ENCODE assay signal across 8 cellular contexts in the genomic region with DNA sequence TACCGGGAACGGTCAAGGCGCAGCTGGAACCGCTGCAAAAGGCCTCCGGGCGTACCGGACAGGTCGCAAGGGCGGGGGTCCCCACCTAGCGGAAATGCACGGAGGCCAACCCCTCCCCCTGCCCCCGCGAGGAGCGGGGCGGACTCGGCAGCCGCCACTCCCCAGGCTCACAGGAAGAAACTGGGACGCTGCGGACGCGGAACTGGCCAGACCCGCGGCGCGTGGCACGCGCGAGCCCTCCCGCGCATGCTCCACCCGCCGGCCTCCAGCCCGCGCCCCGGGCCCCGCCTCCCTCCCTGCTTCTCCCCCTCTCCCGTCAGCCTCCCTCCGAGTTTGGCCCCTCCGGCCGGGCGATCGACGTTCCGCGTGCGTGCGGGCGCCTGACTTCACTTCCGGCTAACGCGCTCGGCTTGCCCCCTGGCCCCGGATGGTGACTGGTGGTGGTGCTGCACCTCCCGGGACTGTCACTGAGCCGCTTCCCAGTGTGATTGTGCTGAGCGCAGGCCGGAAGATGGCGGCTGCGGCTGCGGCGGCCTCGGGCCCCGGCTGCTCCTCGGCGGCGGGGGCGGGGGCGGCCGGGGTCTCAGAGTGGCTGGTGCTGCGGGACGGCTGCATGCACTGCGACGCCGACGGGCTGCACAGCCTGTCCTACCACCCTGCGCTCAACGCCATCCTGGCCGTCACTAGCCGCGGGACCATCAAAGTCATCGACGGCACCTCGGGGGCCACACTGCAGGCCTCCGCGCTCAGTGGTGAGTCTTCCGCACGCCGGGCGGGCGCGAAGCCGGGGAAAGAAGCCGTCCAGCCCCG. TPM values are rescaled to one million over a fixed set of nuclear protein-coding genes. Genes with fewer than 3 reads are reported as not detected.
DNase-seq lines count a peak whose midpoint lies in the region; ATAC-seq and TF ChIP-seq lines count a peak whose summit lies in the region.

A gene with protein sequence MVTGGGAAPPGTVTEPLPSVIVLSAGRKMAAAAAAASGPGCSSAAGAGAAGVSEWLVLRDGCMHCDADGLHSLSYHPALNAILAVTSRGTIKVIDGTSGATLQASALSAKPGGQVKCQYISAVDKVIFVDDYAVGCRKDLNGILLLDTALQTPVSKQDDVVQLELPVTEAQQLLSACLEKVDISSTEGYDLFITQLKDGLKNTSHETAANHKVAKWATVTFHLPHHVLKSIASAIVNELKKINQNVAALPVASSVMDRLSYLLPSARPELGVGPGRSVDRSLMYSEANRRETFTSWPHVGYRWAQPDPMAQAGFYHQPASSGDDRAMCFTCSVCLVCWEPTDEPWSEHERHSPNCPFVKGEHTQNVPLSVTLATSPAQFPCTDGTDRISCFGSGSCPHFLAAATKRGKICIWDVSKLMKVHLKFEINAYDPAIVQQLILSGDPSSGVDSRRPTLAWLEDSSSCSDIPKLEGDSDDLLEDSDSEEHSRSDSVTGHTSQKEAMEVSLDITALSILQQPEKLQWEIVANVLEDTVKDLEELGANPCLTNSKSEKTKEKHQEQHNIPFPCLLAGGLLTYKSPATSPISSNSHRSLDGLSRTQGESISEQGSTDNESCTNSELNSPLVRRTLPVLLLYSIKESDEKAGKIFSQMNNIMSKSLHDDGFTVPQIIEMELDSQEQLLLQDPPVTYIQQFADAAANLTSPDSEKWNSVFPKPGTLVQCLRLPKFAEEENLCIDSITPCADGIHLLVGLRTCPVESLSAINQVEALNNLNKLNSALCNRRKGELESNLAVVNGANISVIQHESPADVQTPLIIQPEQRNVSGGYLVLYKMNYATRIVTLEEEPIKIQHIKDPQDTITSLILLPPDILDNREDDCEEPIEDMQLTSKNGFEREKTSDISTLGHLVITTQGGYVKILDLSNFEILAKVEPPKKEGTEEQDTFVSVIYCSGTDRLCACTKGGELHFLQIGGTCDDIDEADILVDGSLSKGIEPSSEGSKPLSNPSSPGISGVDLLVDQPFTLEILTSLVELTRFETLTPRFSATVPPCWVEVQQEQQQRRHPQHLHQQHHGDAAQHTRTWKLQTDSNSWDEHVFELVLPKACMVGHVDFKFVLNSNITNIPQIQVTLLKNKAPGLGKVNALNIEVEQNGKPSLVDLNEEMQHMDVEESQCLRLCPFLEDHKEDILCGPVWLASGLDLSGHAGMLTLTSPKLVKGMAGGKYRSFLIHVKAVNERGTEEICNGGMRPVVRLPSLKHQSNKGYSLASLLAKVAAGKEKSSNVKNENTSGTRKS (N-terminal part only) (plus strand): TSS at position 289 of the 810 bp plus-strand sequence. CDS start 139 bp downstream, at position 428.

- H3K4me1 Mint-ChIP-seq in H9 (peaks cover 22 to 29% of the 10 kb centered on the region in 2 experiments), natural killer cell (peaks cover 36 to 49% of the 10 kb centered on the region in 2 donors)

- no peak within 1 kb of the TSS for H2BK20ac ChIP-seq in H9 (ENCODE audit: low read depth, low read length, poor library complexity, severe bottlenecking)

- H3K9me3 Mint-ChIP-seq in H9 (no peaks in the 10 kb centered on the region), natural killer cell (no peaks in the 10 kb centered on the region)

- H3K27ac ChIP-seq in H9 (ENCODE audit: insufficient read length, low read depth, low read length) = peak within 1 kb of the TSS; percentile 61

- no peak within 1 kb of the TSS for H3K4ac ChIP-seq in H9 (ENCODE audit: low read depth, low read length)

- peak within 1 kb of the TSS; percentile 83 to 91 for H3K4me3 Mint-ChIP-seq in H9
- H3K4me3 Mint-ChIP-seq in natural killer cell = peak within 1 kb of the TSS; percentile 89

- H3K23ac ChIP-seq in H9 (ENCODE audit: insufficient read length, low read depth, low read length) = no peak within 1 kb of the TSS

- H3K23me2 ChIP-seq in H9 (ENCODE audit: insufficient read length, low read depth, low read length, poor library complexity, severe bottlenecking) = peaks cover 4% of the 10 kb centered on the region

- H3K36me3 Mint-ChIP-seq in H9 (ENCODE audit: insufficient read depth in 1 of 3, low read depth in 3 of 3) = peaks cover 11 to 24% (median 24%) of the 10 kb centered on the region in 3 experiments
- no peaks in the 10 kb centered on the region for H3K36me3 Mint-ChIP-seq in natural killer cell

- H4K5ac ChIP-seq in H9 (ENCODE audit: insufficient read length, low read depth, low read length) = no peak within 1 kb of the TSS

- H3K9ac ChIP-seq in H9 (ENCODE audit: extremely low read depth, insufficient read length, low read length) = peak within 1 kb of the TSS; percentile 80

- no CpG with 5 or more reads among the region's 94 CpGs for WGBS in H9 (ENCODE audit: extremely low coverage, insufficient read length, low lambda C conversion rate)

- peak within 1 kb of the TSS; percentile 91 for H3K14ac ChIP-seq in H9 (ENCODE audit: insufficient read depth, low read length)

- H4K20me1 ChIP-seq in H9 (ENCODE audit: control insufficient read depth, insufficient read depth, insufficient read length) = no peaks in the 10 kb centered on the region

- peak within 1 kb of the TSS; percentile 89 for H3K18ac ChIP-seq in H9 (ENCODE audit: insufficient read length, low read depth, low read length)

- no peak within 1 kb of the TSS for H3K56ac ChIP-seq in H9 (ENCODE audit: insufficient read length, low read depth, low read length)

- H3K27ac Mint-ChIP-seq in H9 = peak within 1 kb of the TSS; percentile 96 to 98 (median 98)
- H3K27ac Mint-ChIP-seq in natural killer cell = peak within 1 kb of the TSS; percentile 83 to 93

- H2BK5ac ChIP-seq in H9 (ENCODE audit: insufficient read length, low read length) = no peak within 1 kb of the TSS

- no peaks in the 10 kb centered on the region for H3K27me3 Mint-ChIP-seq in H9 (ENCODE audit: low read depth)
- H3K27me3 Mint-ChIP-seq in natural killer cell (ENCODE audit: low read depth in 2 of 2) = no peaks in the 10 kb centered on the region

- ATAC-seq in natural killer cell = peak; percentile 84 to 94 (median 89)

- H3T11ph ChIP-seq in H9 (ENCODE audit: low read length) = no peak within 1 kb of the TSS

- no peaks in the 10 kb centered on the region for H3K27me3 ChIP-seq in H9 (ENCODE audit: insufficient read depth, low read length)

- H2BK12ac ChIP-seq in H9 (ENCODE audit: insufficient read length, low read depth, low read length) = no peak within 1 kb of the TSS

- peak within 1 kb of the TSS; percentile 52 for H2BK120ac ChIP-seq in H9 (ENCODE audit: low read depth, low read length, poor library complexity, severe bottlenecking)

- H2AK5ac ChIP-seq in H9 (ENCODE audit: insufficient read length, low read length) = no peak within 1 kb of the TSS

- intact Hi-C loops in natural killer cell (cut with micrococcal nuclease) = loop anchor here (5.0 kb wide), 2 partner anchors 80 to 350 kb away; a partner anchor contains a TSS

- no peak within 1 kb of the TSS for H2BK15ac ChIP-seq in H9 (ENCODE audit: low read depth, low read length)

- TF ChIP-seq CTCF in H9 (conservative IDR thresholded peaks at IDR 0.05) (no peak), natural killer cell (IDR thresholded peaks at IDR 0.05) (no peak)

- H2AFZ ChIP-seq in H9 (ENCODE audit: low read length) = no peak within 1 kb of the TSS

- DNase-seq in ELR (ENCODE audit: low read depth) (peak; percentile 97), H9 (peak; percentile 97), M059J (ENCODE audit: low read depth) (peak; percentile 95), fibroblast of peridontal ligament (ENCODE audit: extremely low read depth) (peak; percentile 93), natural killer cell (peak; percentile 90)
- DNase-seq in activated T-helper 9 cell treated with anti-CD3 and anti-CD28 coated beads, Interleukin-2, amount 50 U/mL, for 16 hours (ENCODE audit: low read depth) = peak; percentile 91
- peak; percentile 72 to 83 (median 79) for DNase-seq in stimulated activated naive CD4-positive, alpha-beta T cell (lab: John Stamatoyannopoulos, UW)

- no peaks in the 10 kb centered on the region for H3K4me1 ChIP-seq in H9 (ENCODE audit: insufficient read depth, low read length)

- H4K91ac ChIP-seq in H9 (ENCODE audit: insufficient read length, low read depth, low read length) = peak within 1 kb of the TSS; percentile 7

- TF ChIP-seq POLR2A in Raji (IDR thresholded peaks at IDR 0.05; ENCODE audit: insufficient read depth, low read depth, low read length) = peak; percentile 86

- peaks cover 35% of the 10 kb centered on the region; the same call in 1 of the 2 replicates for H3K79me2 ChIP-seq in H9 (ENCODE audit: insufficient read depth, low read length)

- H3K79me1 ChIP-seq in H9 (ENCODE audit: insufficient read depth, low read depth, low read length, poor library complexity, severe bottlenecking) = no peaks in the 10 kb centered on the region

- H3K4me2 ChIP-seq in H9 (ENCODE audit: insufficient read depth, insufficient read length, low read length) = peak within 1 kb of the TSS; percentile 76

- H3K9me3 ChIP-seq in H9 (ENCODE audit: control insufficient read depth, low read depth, low read length) = no peaks in the 10 kb centered on the region

- no peak within 1 kb of the TSS for H4K8ac ChIP-seq in H9 (replicated peaks; ENCODE audit: insufficient read length, low read depth, low read length)

RNA-seq across cellular contexts. Expression of the gene that starts here (rescaled TPM):
- total RNA-seq in H9 (2021) (69.1 and 78.8 TPM in 2 replicates), natural killer cell (100 to 1,000 TPM; 190 to 225 (median 224) TPM)
- 34.4 and 54.0 TPM in 2 replicates for total RNA-seq in M059J (2014; rRNA removed; shearing (Covaris generic))

Comparison
In these comparisons a context has a peak if more than half of its experiments do, and no peak if none do; other contexts are left out.
1. Peak in every context shown above with its lines: DNase-seq, ATAC-seq and H3K27ac ChIP-seq.